Comparison of ENCODE assay signal across 9 cellular contexts in the genomic region with DNA sequence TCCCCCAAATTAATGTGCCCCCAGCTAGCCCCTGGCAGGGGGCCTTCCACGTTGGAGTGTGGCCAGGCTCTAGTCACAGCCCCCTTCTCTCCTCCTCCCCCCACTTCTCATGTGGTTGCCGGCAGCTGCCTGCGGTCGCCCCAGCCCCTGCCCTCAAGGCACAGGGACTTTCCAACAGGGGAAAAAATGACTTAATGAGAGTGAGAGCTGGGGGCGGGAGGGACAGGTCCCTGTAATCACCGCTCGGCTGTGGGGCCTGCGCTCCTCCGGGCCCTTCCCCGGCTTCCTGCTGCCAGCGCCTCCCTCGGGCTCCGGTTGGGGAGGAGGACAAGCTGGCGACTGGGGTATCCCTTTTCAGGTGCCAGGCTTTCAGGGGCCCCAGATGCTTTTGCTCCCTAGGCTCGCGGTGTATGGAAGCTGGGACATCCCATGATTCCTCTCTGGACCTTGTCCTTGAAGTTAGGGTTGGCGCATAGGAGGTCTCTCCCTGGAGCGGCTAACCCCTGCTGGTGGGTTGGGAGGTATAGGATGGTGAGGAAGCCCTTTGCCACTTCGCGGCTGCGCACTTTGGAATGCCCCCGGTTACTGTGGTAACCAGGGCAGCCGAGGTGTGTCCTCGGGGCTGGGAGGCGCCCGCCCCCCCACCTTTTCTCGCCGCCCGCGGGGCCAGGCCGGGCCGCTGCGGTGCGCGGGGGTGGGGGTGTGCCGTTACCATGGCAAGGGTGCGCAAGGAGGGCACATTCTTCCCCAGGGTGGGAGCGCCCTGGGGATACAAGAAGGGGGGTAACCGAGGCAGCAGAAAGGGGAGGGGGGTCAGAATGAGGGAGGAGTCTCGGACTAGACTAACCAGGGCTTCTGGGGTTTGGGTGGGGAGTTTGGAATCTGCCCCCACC. TPM values are rescaled to one million over a fixed set of nuclear protein-coding genes. Genes with fewer than 3 reads are reported as not detected.
DNase-seq lines count a peak whose midpoint lies in the region; ATAC-seq and TF ChIP-seq lines count a peak whose summit lies in the region.
"Had no signal": no experiment of that assay in that cellular context is flagged by ENCODE, and none has a peak within 500 bp of the region (broad histone marks: within the 10 kb centered on the region; RNA-seq: fewer than 3 reads in every experiment).

No MANE protein-coding gene starts in this region.

- WGBS in GM23248 (ENCODE audit: low coverage in 1 of 2, low lambda C conversion rate in 2 of 2, missing lambda C conversion rate in 2 of 2), 2 experiments = 26 to 38% methylated on average over 28 to 40 of the region's 40 CpGs
- 0 to 15% methylated on average over 7 to 29 of the region's 40 CpGs for WGBS in testis, 2 donors

- CTCF ChIA-PET in GM10248 (lab: Yijun Ruan, JAX) = interaction anchor here (0.6 to 17.6 kb wide), 16 partner anchors 12 to 581 kb away, joined by 3 to 916 read pairs (median 6); a partner anchor contains a TSS

- peak; percentile 88 for DNase-seq in GM10248 (ENCODE audit: extremely low spot score)
- DNase-seq in T-helper 22 cell (ENCODE audit: low read depth) = peak; percentile 91
- no peak for DNase-seq in breast epithelium (ENCODE audit: low spot score in 2 of 2)
- no peak for DNase-seq in neural crest cell (ENCODE audit: low read depth, low spot score)
- no peak for DNase-seq in GM23248
- DNase-seq in testis = no peak

- no peak overlapping the region for H3K9ac ChIP-seq in GM23248

- ATAC-seq in GM21528 (IDR thresholded peaks at IDR 0.05; ENCODE audit: low FRiP score, unreplicated experiment) = peak; percentile 48

- no peaks in the 10 kb centered on the region for H4K20me1 ChIP-seq in GM23248 (ENCODE audit: insufficient read depth)

- peak overlapping the region in 2 of 3 donors; percentile 22 to 56 for H3K4me3 ChIP-seq in breast epithelium
- no peak overlapping the region for H3K4me3 ChIP-seq in GM23248
- H3K4me3 ChIP-seq in testis = no peak overlapping the region

- no peaks in the 10 kb centered on the region for H3K9me3 Mint-ChIP-seq in IgD-negative memory B cell
- no peaks in the 10 kb centered on the region for H3K9me3 Mint-ChIP-seq in neural crest cell

- TF ChIP-seq CTCF in GM10248 (IDR thresholded peaks at IDR 0.05; ENCODE audit: control extremely low read depth, extremely low read depth, low read depth, missing control alignments) = no peak
- TF ChIP-seq CTCF in breast epithelium (IDR thresholded peaks at IDR 0.05) = no peak
- peak; percentile 35 for TF ChIP-seq CTCF in neural crest cell (conservative IDR thresholded peaks at IDR 0.05)
- no peak for TF ChIP-seq CTCF in testis (IDR thresholded peaks at IDR 0.05)

- no peak for TF ChIP-seq POLR2A in breast epithelium (IDR thresholded peaks at IDR 0.05)
- no peak for TF ChIP-seq POLR2A in testis (IDR thresholded peaks at IDR 0.05)

- H3F3A ChIP-seq in GM23248 (ENCODE audit: insufficient read depth) = no peaks in the 10 kb centered on the region

- no peaks in the 10 kb centered on the region for H3K9me2 ChIP-seq in GM23248 (ENCODE audit: insufficient read depth)

- H3K36me3 ChIP-seq in breast epithelium (no peaks in the 10 kb centered on the region), GM23248 (ENCODE audit: low read depth) (no peaks in the 10 kb centered on the region), testis (ENCODE audit: low read depth, missing control alignments) (no peaks in the 10 kb centered on the region)

- no peaks in the 10 kb centered on the region for H3K9me3 ChIP-seq in breast epithelium
- no peaks in the 10 kb centered on the region for H3K9me3 ChIP-seq in GM23248 (ENCODE audit: low read depth)
- no peaks in the 10 kb centered on the region for H3K9me3 ChIP-seq in testis

- in situ Hi-C loops in GM23248 (cut with MboI) = no loop called here

- peaks cover 4 to 66% of the 10 kb centered on the region in 2 donors for H3K27me3 ChIP-seq in breast epithelium
- H3K27me3 ChIP-seq in GM23248 (replicated peaks; ENCODE audit: insufficient read depth) = peaks cover 54% of the 10 kb centered on the region
- no peaks in the 10 kb centered on the region for H3K27me3 ChIP-seq in testis

- H3K4me2 ChIP-seq in GM23248 (ENCODE audit: unreplicated experiment) = no peak overlapping the region

- POLR2A ChIA-PET in GM10248 (lab: Yijun Ruan, JAX) = interaction anchor here (0.6 to 3.1 kb wide), 7 partner anchors 11 to 501 kb away, joined by 3 to 16 read pairs (median 8); a partner anchor contains a TSS

- H3K27ac ChIP-seq in breast epithelium = no peak overlapping the region
- H3K27ac ChIP-seq in GM23248 = no peak overlapping the region
- H3K27ac ChIP-seq in testis = no peak overlapping the region

- peaks cover 2% of the 10 kb centered on the region for H3K36me3 Mint-ChIP-seq in IgD-negative memory B cell
- no peaks in the 10 kb centered on the region for H3K36me3 Mint-ChIP-seq in neural crest cell (ENCODE audit: low read depth)
- H3K36me3 Mint-ChIP-seq: brain had no signal

- intact Hi-C loops in breast epithelium (cut with DNase I; ENCODE audit: low total_unique reads) (no loop called here), testis (cut with DNase I; ENCODE audit: low total_unique reads) (no loop called here)

- H3K27me3 Mint-ChIP-seq in IgD-negative memory B cell (peaks cover 16% of the 10 kb centered on the region), neural crest cell (ENCODE audit: low read depth) (peaks cover 95% of the 10 kb centered on the region)

- no peaks in the 10 kb centered on the region for H3K79me2 ChIP-seq in GM23248 (ENCODE audit: insufficient read depth)

- H3K4me1 Mint-ChIP-seq in IgD-negative memory B cell (peaks cover 29 to 43% (median 31%) of the 10 kb centered on the region in 3 donors), neural crest cell (peaks cover 17% of the 10 kb centered on the region)

- H3K4me3 Mint-ChIP-seq in IgD-negative memory B cell = peak overlapping the region; percentile 31 to 93 (median 84)
- no peak overlapping the region for H3K4me3 Mint-ChIP-seq in neural crest cell

- H2AFZ ChIP-seq in GM23248 = no peak overlapping the region

- H3K27ac Mint-ChIP-seq in IgD-negative memory B cell (peak overlapping the region; percentile 92 to 98 (median 97)), neural crest cell (ENCODE audit: unreplicated experiment) (no peak overlapping the region)

- peaks cover 0 to 11% of the 10 kb centered on the region in 2 donors for H3K4me1 ChIP-seq in breast epithelium
- H3K4me1 ChIP-seq in GM23248 (ENCODE audit: insufficient read depth) = no peaks in the 10 kb centered on the region
- peaks cover 20% of the 10 kb centered on the region for H3K4me1 ChIP-seq in testis

RNA-seq across cellular contexts. Expression of a gene that starts 16.1 kb away (rescaled TPM):
- polyA plus RNA-seq in IgD-negative memory B cell = 2.4 TPM
- total RNA-seq in breast epithelium = 1 to 10 TPM in 1 of 3 donors, under 1 TPM in 1, not detected in 1; 0.88 to 2.9 TPM
- total RNA-seq in neural crest cell = not detected in 2 replicates
- not detected in 2 replicates for total RNA-seq in GM23248 (2014; rRNA removed; shearing (Covaris generic))
- not detected in 2 replicates for polyA plus RNA-seq in GM23248 (2016; fragmentation: Nextera tagmentation; extraction: Ambion mirVana)
- 1 to 10 TPM; 1.5 to 2.5 TPM for total RNA-seq in testis
- 2.1 TPM for polyA plus RNA-seq in testis (ENCODE audit: insufficient read depth, low read depth, low replicate concordance)

RNA-seq across cellular contexts. Expression of a gene that starts 37.1 kb away (rescaled TPM):
- polyA plus RNA-seq in IgD-negative memory B cell = 0.86 TPM
- 1 to 10 TPM in 2 of 3 donors, under 1 TPM in 1; 0.48 to 3.3 (median 1.3) TPM for total RNA-seq in breast epithelium
- not detected in 2 replicates for total RNA-seq in neural crest cell
- total RNA-seq in GM23248 (2014; rRNA removed; shearing (Covaris generic)) = not detected in 2 replicates
- polyA plus RNA-seq in GM23248 (2016; fragmentation: Nextera tagmentation; extraction: Ambion mirVana) = not detected in 2 replicates
- 10 to 100 TPM in 1 of 2 donors, 1 to 10 TPM in 1; 5.5 to 46.5 TPM for total RNA-seq in testis
- polyA plus RNA-seq in testis (ENCODE audit: insufficient read depth, low read depth, low replicate concordance) = 2.7 TPM

Comparison
In these comparisons a context has a peak if more than half of its experiments do, and no peak if none do; other contexts are left out.
1. DNase-seq: peak in GM10248 (single experiment) and T-helper 22 cell (single experiment); none in breast epithelium (0 of 2), neural crest cell (single experiment), GM23248 (single experiment) and testis (single experiment).
2. H3K4me3 ChIP-seq: peak in breast epithelium (2 of 3); none in GM23248 (single experiment) and testis (0 of 2).